In the genomic region with DNA sequence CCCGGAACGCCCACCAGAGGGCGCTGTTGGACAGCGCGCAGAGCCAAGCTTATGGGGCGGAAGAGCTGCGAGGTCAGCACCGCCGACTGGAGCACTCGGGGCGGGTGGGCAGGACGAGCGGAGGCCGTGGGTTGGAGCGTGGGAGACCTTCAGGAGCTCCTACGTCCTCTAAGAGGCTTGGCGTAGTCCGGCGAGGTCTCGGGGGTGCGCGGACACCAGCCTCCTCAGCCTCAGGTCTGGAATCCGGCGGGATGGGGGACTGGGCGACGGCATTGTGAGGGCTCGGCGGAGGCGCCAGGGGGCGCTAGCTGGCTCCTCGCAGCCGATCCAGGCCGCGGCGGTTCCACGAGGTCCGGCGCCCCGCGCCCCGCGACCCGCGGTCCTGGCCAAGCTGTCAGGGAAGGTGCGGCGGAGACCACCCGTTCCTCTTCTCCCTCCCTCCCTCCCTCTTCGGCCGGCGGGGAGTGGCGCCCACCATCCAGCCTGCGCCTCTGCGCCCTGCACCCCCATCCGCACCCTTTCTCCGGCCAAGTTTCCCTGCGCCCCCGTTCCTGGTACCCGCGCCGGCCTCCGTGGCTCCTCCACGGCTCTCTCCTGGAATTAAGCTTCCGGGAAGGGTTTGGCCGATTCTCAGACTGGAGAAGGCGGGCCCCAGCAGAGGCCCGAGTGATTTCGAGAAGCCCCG, we compare ENCODE assay signal across 8 cellular contexts. TPM values are rescaled to one million over a fixed set of nuclear protein-coding genes. Genes with fewer than 3 reads are reported as not detected.
A peak's percentile ranks its signal among the peaks of the same experiment; 100 is the strongest.
DNase-seq lines count a peak whose midpoint lies in the region; ATAC-seq and TF ChIP-seq lines count a peak whose summit lies in the region.

No MANE protein-coding gene starts in this region.

- TF ChIP-seq CTCF in chondrocyte (IDR thresholded peaks at IDR 0.05) = peak; percentile 99

- H3K27me3 Mint-ChIP-seq in chondrocyte (ENCODE audit: low read depth) = peaks cover 71% of the 10 kb centered on the region

- peaks cover 11% of the 10 kb centered on the region for H3K4me1 Mint-ChIP-seq in chondrocyte (ENCODE audit: low read depth)

- H3K4me3 Mint-ChIP-seq in chondrocyte (ENCODE audit: unreplicated experiment) = peak overlapping the region; percentile 74

- H3K27ac Mint-ChIP-seq in chondrocyte (ENCODE audit: unreplicated experiment) = no peak overlapping the region

- H3K36me3 Mint-ChIP-seq in chondrocyte (ENCODE audit: low read depth) = no peaks in the 10 kb centered on the region

- DNase-seq in AML-193 (lab: John Stamatoyannopoulos, UW) (peak; percentile 70 to 71), NCI-H345 (lab: John Stamatoyannopoulos, UW) (peak; percentile 71), chondrocyte (ENCODE audit: low spot score) (no peak), left kidney (ENCODE audit: low read depth, low spot score) (peak; percentile 86)
- peak; percentile 77 for DNase-seq in activated CD4-positive, alpha-beta T cell treated with anti-CD3 and anti-CD28 coated beads for 1 hour
- peak; percentile 81 to 92 for DNase-seq in stimulated activated CD4-positive, alpha-beta T cell treated with anti-CD3 and anti-CD28 coated beads, Interleukin-2, amount 100 ng/mL, for 48 hours

- ATAC-seq in GM18909 (IDR thresholded peaks at IDR 0.05; ENCODE audit: poor library complexity, unreplicated experiment) (peak; percentile 88), HG03159 (IDR thresholded peaks at IDR 0.05; ENCODE audit: unreplicated experiment) (peak; percentile 89)

- H3K9me3 Mint-ChIP-seq in chondrocyte (ENCODE audit: low read depth) = no peaks in the 10 kb centered on the region

RNA-seq across cellular contexts. Expression of a gene that starts 24.3 kb away (rescaled TPM):
- total RNA-seq in chondrocyte = 49.7 to 54.2 TPM (median 52.1 TPM) in 3 replicates
